Comparison of ENCODE assay signal across 18 cellular contexts in the genomic region with DNA sequence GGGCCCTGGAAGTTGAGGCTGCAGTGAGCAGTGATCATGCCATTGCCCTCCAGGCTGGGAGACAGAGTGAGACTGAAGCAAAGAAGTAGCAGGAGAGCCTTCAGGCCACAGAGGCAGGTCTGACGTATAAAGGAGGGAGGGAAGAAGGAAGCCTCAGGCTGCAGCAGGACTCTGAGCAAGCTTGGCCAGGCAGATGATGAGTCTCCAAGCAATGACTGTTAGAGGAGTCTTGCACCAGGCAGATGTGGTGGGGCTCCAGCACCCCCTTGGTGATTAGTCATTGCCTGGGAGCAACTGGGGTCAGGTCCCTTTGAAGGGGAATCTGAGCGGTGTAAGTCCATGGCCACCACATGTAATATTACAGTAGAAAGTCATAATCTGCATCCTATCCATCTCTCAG. TPM values are rescaled to one million over a fixed set of nuclear protein-coding genes. Genes with fewer than 3 reads are reported as not detected.
"Had no signal": no experiment of that assay in that cellular context is flagged by ENCODE, and none has a peak within 500 bp of the region (broad histone marks: within the 10 kb centered on the region; RNA-seq: fewer than 3 reads in every experiment).

No MANE protein-coding gene starts in this region.

- H3K4me3 Mint-ChIP-seq: activated B cell treated with CpG ODN at 0.5 μM for 24 hours; activated naive CD8-positive, alpha-beta T cell; T-helper 1 cell treated with Interleukin-12 subunit alpha and Interleukin-12 subunit beta and Interleukin-4 antibody, amounts not matched to agents 30 μg/mL and 1 μg/mL, for 36 hours had no signal

- H3K9me3 ChIP-seq: esophagus squamous epithelium, gastrocnemius medialis, heart right ventricle, left lung, sigmoid colon, upper lobe of right lung had no signal

- H3K27me3 ChIP-seq: esophagus squamous epithelium, left lung, sigmoid colon, upper lobe of right lung had no signal

- H3K4me1 ChIP-seq: esophagus squamous epithelium, gastrocnemius medialis, heart right ventricle, left lung, sigmoid colon, upper lobe of right lung had no signal

- H3K27ac ChIP-seq: esophagus squamous epithelium, gastrocnemius medialis, heart right ventricle, left lung, sigmoid colon, upper lobe of right lung had no signal

- DNase-seq: activated B cell treated with CpG ODN at 0.5 μM for 24 hours; activated CD4-positive, alpha-beta T cell treated with anti-CD3 and anti-CD28 coated beads, Interleukin-2, amount 50 U/mL, for 1 hour; activated effector memory CD4-positive, alpha-beta T cell treated with Interleukin-2 at 50 U/mL for 16 hours; activated T-cell treated with anti-CD3 and anti-CD28 coated beads, Interleukin-2, amount 50 U/mL, for 1 hour; esophagus squamous epithelium; gastrocnemius medialis; heart right ventricle; islet precursor cell; left lung; mesendoderm; sigmoid colon; stimulated activated CD4-positive, alpha-beta T cell treated with anti-CD3 and anti-CD28 coated beads, Interleukin-12 subunit alpha, Interleukin-12 subunit beta, amount 100 ng/mL, for 4 hours; stimulated activated CD4-positive, alpha-beta T cell treated with anti-CD3 and anti-CD28 coated beads, Interleukin-2, amount 100 ng/mL, for 48 hours; stimulated activated naive CD4-positive, alpha-beta T cell treated with Interleukin-2 at 50 U/mL for 16 hours; upper lobe of right lung had no signal

- H3K27ac Mint-ChIP-seq: activated B cell treated with CpG ODN at 0.5 μM for 24 hours; activated naive CD8-positive, alpha-beta T cell; T-helper 1 cell treated with Interleukin-12 subunit alpha and Interleukin-12 subunit beta and Interleukin-4 antibody, amounts not matched to agents 30 μg/mL and 1 μg/mL, for 36 hours had no signal

- H3K4me3 ChIP-seq: esophagus squamous epithelium, gastrocnemius medialis, heart right ventricle, left lung, sigmoid colon, upper lobe of right lung had no signal

- H3K36me3 Mint-ChIP-seq: activated naive CD8-positive, alpha-beta T cell had no signal

- H3K9me3 Mint-ChIP-seq: activated B cell treated with CpG ODN at 0.5 μM for 24 hours; T-helper 1 cell treated with Interleukin-12 subunit alpha and Interleukin-12 subunit beta and Interleukin-4 antibody, amounts not matched to agents 30 μg/mL and 1 μg/mL, for 36 hours had no signal

- H3K36me3 ChIP-seq: esophagus squamous epithelium, gastrocnemius medialis, heart right ventricle, left lung, sigmoid colon, upper lobe of right lung had no signal

- H3K4me1 Mint-ChIP-seq: activated B cell treated with CpG ODN at 0.5 μM for 24 hours had no signal

- ATAC-seq: gastrocnemius medialis, heart right ventricle, left lung, upper lobe of right lung had no signal

RNA-seq across cellular contexts. Expression of gene NFAM1, which starts 36.6 kb away (rescaled TPM):
- total RNA-seq: osteocyte had no signal
